In genomic region chr4:15233626-15234025, GRCh38 we compare ENCODE assay signal across 8 cellular contexts.
DNase-seq lines count a peak whose midpoint lies in the region; ATAC-seq and TF ChIP-seq lines count a peak whose summit lies in the region.

No MANE protein-coding gene starts in this region.

- intact Hi-C loops in vagina (cut with DNase I): loop anchor here (2.0 kb wide), 1 partner anchor 225 kb away; no protein-coding TSS in a partner anchor

- H3K4me1 Mint-ChIP-seq in T-helper 1 cell treated with Interleukin-12 subunit alpha and Interleukin-12 subunit beta and Interleukin-4 antibody, amounts not matched to agents 30 μg/mL and 1 μg/mL, for 36 hours (ENCODE audit: low read depth): peaks cover 25% of the 10 kb centered on the region

- no peaks in the 10 kb centered on the region for H3K27me3 ChIP-seq in hepatocyte
- H3K27me3 ChIP-seq in vagina: no peaks in the 10 kb centered on the region

- no peak for ATAC-seq in GM19328 (IDR thresholded peaks at IDR 0.05; ENCODE audit: unreplicated experiment)

- H3K36me3 ChIP-seq in hepatocyte (replicated peaks; ENCODE audit: insufficient read depth, low read depth): no peaks in the 10 kb centered on the region
- H3K36me3 ChIP-seq in vagina: no peaks in the 10 kb centered on the region

- H3K9me3 Mint-ChIP-seq in T-helper 1 cell treated with Interleukin-12 subunit alpha and Interleukin-12 subunit beta and Interleukin-4 antibody, amounts not matched to agents 30 μg/mL and 1 μg/mL, for 36 hours: no peaks in the 10 kb centered on the region

- H3K27ac ChIP-seq in hepatocyte (peak overlapping the region; percentile 49), vagina (peak overlapping the region; percentile 70)

- no peak overlapping the region for H2AFZ ChIP-seq in hepatocyte

- H3K9me3 ChIP-seq in hepatocyte (ENCODE audit: low read depth): no peaks in the 10 kb centered on the region
- no peaks in the 10 kb centered on the region for H3K9me3 ChIP-seq in vagina

- DNase-seq in stimulated activated CD4-positive, alpha-beta T cell treated with anti-CD3 and anti-CD28 coated beads, Interleukin-12 subunit alpha, Interleukin-12 subunit beta, amount 100 ng/mL, for 48 hours (ENCODE audit: low read depth in 2 of 3, low spot score in 1 of 3): peak in 2 of 3 donors; percentile 5 to 26
- no peak for DNase-seq in stimulated activated CD4-positive, alpha-beta T cell treated with anti-CD3 and anti-CD28 coated beads, Interleukin-4, amount 100 ng/mL, for 1 hour
- DNase-seq in hepatocyte (ENCODE audit: low spot score) (no peak), vagina (ENCODE audit: extremely low spot score in 2 of 2) (no peak), NOMO-1 (lab: John Stamatoyannopoulos, UW; ENCODE audit: unreplicated experiment in 2 of 2) (no peak), KG1 (lab: John Stamatoyannopoulos, UW) (no peak)

- no peak for TF ChIP-seq CTCF in hepatocyte (IDR thresholded peaks at IDR 0.05; ENCODE audit: poor library complexity)
- TF ChIP-seq CTCF in vagina (IDR thresholded peaks at IDR 0.05): no peak

- peaks cover 6% of the 10 kb centered on the region for H3K27me3 Mint-ChIP-seq in T-helper 1 cell treated with Interleukin-12 subunit alpha and Interleukin-12 subunit beta and Interleukin-4 antibody, amounts not matched to agents 30 μg/mL and 1 μg/mL, for 36 hours (ENCODE audit: low read depth)

- H3K4me3 Mint-ChIP-seq in T-helper 1 cell treated with Interleukin-12 subunit alpha and Interleukin-12 subunit beta and Interleukin-4 antibody, amounts not matched to agents 30 μg/mL and 1 μg/mL, for 36 hours: peak overlapping the region; percentile 39

- peaks cover 18% of the 10 kb centered on the region for H3K4me1 ChIP-seq in hepatocyte (ENCODE audit: insufficient read depth)
- H3K4me1 ChIP-seq in vagina: peaks cover 44% of the 10 kb centered on the region

- H3K4me2 ChIP-seq in hepatocyte: no peak overlapping the region

- no peaks in the 10 kb centered on the region for H3K79me2 ChIP-seq in hepatocyte

- TF ChIP-seq POLR2A in vagina (IDR thresholded peaks at IDR 0.05): no peak

- no peak overlapping the region for H3K27ac Mint-ChIP-seq in T-helper 1 cell treated with Interleukin-12 subunit alpha and Interleukin-12 subunit beta and Interleukin-4 antibody, amounts not matched to agents 30 μg/mL and 1 μg/mL, for 36 hours

- no peaks in the 10 kb centered on the region for H3K36me3 Mint-ChIP-seq in T-helper 1 cell treated with Interleukin-12 subunit alpha and Interleukin-12 subunit beta and Interleukin-4 antibody, amounts not matched to agents 30 μg/mL and 1 μg/mL, for 36 hours (ENCODE audit: low read depth)

- H4K20me1 ChIP-seq in hepatocyte (ENCODE audit: insufficient read depth, poor library complexity, severe bottlenecking): no peaks in the 10 kb centered on the region

- H3K9me2 ChIP-seq in hepatocyte (replicated peaks; ENCODE audit: insufficient read depth): no peaks in the 10 kb centered on the region

- 91% methylated on average over 5 of the region's 5 CpGs for WGBS in hepatocyte (ENCODE audit: low lambda C conversion rate, missing lambda C conversion rate)

- no peak overlapping the region for H3K4me3 ChIP-seq in hepatocyte
- H3K4me3 ChIP-seq in vagina: no peak overlapping the region

Comparison
In these comparisons a context has a peak if more than half of its experiments do, and no peak if none do; other contexts are left out.
1. DNase-seq: peak in stimulated activated CD4-positive, alpha-beta T cell treated with anti-CD3 and anti-CD28 coated beads, Interleukin-12 subunit alpha, Interleukin-12 subunit beta, amount 100 ng/mL, for 48 hours (2 of 3); none in stimulated activated CD4-positive, alpha-beta T cell treated with anti-CD3 and anti-CD28 coated beads, Interleukin-4, amount 100 ng/mL, for 1 hour (single experiment), hepatocyte (single experiment), vagina (0 of 2), NOMO-1 (0 of 2) and KG1 (single experiment).